16 cellular contexts compared by ENCODE assay signal in genomic region chr19:51647318-51647717, GRCh38. TPM values are rescaled to one million over a fixed set of nuclear protein-coding genes. Genes with fewer than 3 reads are reported as not detected.
DNase-seq lines count a peak whose midpoint lies in the region; ATAC-seq, FAIRE-seq and TF ChIP-seq lines count a peak whose summit lies in the region.
"Had no signal": no experiment of that assay in that cellular context is flagged by ENCODE, and none has a peak within 500 bp of the region (broad histone marks: within the 10 kb centered on the region; RNA-seq: fewer than 3 reads in every experiment).

No MANE protein-coding gene starts in this region.

- CTCF ChIA-PET in activated B cell treated with CpG ODN at 0.5 μM for 24 hours (lab: Charles Lee) = no interaction called here

- no peaks in the 10 kb centered on the region for H3K9me3 Mint-ChIP-seq in activated B cell treated with CpG ODN at 0.5 μM for 24 hours
- H3K9me3 Mint-ChIP-seq in naive B cell = peaks cover 0 to 6% (median 0%) of the 10 kb centered on the region in 7 donors

- TF ChIP-seq CTCF in activated B cell treated with CpG ODN at 0.5 μM for 24 hours (IDR thresholded peaks at IDR 0.05) = no peak

- POLR2A ChIA-PET in activated B cell treated with CpG ODN at 0.5 μM for 24 hours (lab: Charles Lee) = interaction anchor here (0.6 to 1.1 kb wide), 3 partner anchors 21 to 1681 kb away, joined by 4 to 7 read pairs (median 6); no protein-coding TSS in a partner anchor

- H3K27me3 Mint-ChIP-seq in activated B cell treated with CpG ODN at 0.5 μM for 24 hours (no peaks in the 10 kb centered on the region), naive B cell (no peaks in the 10 kb centered on the region)

- H3K4me1 Mint-ChIP-seq in activated B cell treated with CpG ODN at 0.5 μM for 24 hours = peaks cover 68% of the 10 kb centered on the region
- peaks cover 58 to 78% (median 61%) of the 10 kb centered on the region in 3 donors for H3K4me1 Mint-ChIP-seq in naive B cell
- H3K4me1 Mint-ChIP-seq: CD4-positive, CD25-positive, alpha-beta regulatory T cell had no signal

- intact Hi-C loops in activated B cell treated with CpG ODN at 0.5 μM for 24 hours (cut with micrococcal nuclease) = loop anchor here (1.0 kb wide), 1 partner anchor 19 kb away; no protein-coding TSS in a partner anchor

- H3K27ac Mint-ChIP-seq in activated B cell treated with CpG ODN at 0.5 μM for 24 hours (no peak overlapping the region), naive B cell (peak overlapping the region; percentile 36 to 98 (median 94))
- H3K27ac Mint-ChIP-seq: CD4-positive, CD25-positive, alpha-beta regulatory T cell had no signal

- no peak for TF ChIP-seq POLR2A in GM12892 (IDR thresholded peaks at IDR 0.05; ENCODE audit: low read depth, low read length)

- DNase-seq in GM12892 (ENCODE audit: insufficient read length) (no peak), activated B cell treated with CpG ODN at 0.5 μM for 24 hours (no peak), naive B cell (no peak), GM19239 (ENCODE audit: insufficient read length, low spot score) (no peak), HCEC 1CT (no peak)
- DNase-seq in activated CD4-positive, alpha-beta T cell treated with anti-CD3 and anti-CD28 coated beads, Interleukin-2, amount 50 U/mL, for 48 hours = no peak
- DNase-seq: CD4-positive, CD25-positive, alpha-beta regulatory T cell; DMS53; GF-D8; IMR-90 had no signal

- ATAC-seq in activated B cell treated with CpG ODN at 0.5 μM for 24 hours (ENCODE audit: low read depth) (no peak), naive B cell (ENCODE audit: low read depth in 2 of 2) (no peak), GM19351 (IDR thresholded peaks at IDR 0.05; ENCODE audit: unreplicated experiment) (no peak)
- ATAC-seq: A549, HCT116 had no signal

- H3K4me3 Mint-ChIP-seq in activated B cell treated with CpG ODN at 0.5 μM for 24 hours = peak overlapping the region; percentile 78
- peak overlapping the region in 7 of 8 donors; percentile 79 to 95 (median 91) for H3K4me3 Mint-ChIP-seq in naive B cell
- H3K4me3 Mint-ChIP-seq: CD4-positive, CD25-positive, alpha-beta regulatory T cell had no signal

- FAIRE-seq in GM12892 (lab: Jason Lieb, UNC) (peak; percentile 64), GM19239 (lab: Jason Lieb, UNC) (no peak)
- FAIRE-seq: A549 had no signal

- H3K36me3 Mint-ChIP-seq in activated B cell treated with CpG ODN at 0.5 μM for 24 hours (ENCODE audit: low read depth) (peaks cover 15% of the 10 kb centered on the region), naive B cell (peaks cover 13% of the 10 kb centered on the region in 2 donors)
- H3K36me3 Mint-ChIP-seq: CD4-positive, CD25-positive, alpha-beta regulatory T cell had no signal

RNA-seq across cellular contexts. Expression of gene SIGLEC14, which starts 0.7 kb away (rescaled TPM):
- 3.0 TPM for polyA plus RNA-seq in GM12892 (2012; ENCODE audit: missing spikeins)
- 10.5 and 12.8 TPM in 2 replicates for total RNA-seq in activated B cell treated with CpG ODN at 0.5 μM for 24 hours
- polyA plus RNA-seq in naive B cell (ENCODE audit: low read depth in 6 of 6) = 10 to 100 TPM; 14.3 to 27.2 (median 19.9) TPM
- total RNA-seq: CD4-positive, CD25-positive, alpha-beta regulatory T cell; H4; IMR-90 had no signal
- polyA plus RNA-seq: AG04450, BJ, IMR-90 had no signal

RNA-seq across cellular contexts. Expression of gene SIGLEC5, which starts 17.1 kb away (rescaled TPM):
- not detected for polyA plus RNA-seq in GM12892 (2012; ENCODE audit: missing spikeins)
- 0.22 TPM in 1 of 2 replicates, not detected in the other for total RNA-seq in activated B cell treated with CpG ODN at 0.5 μM for 24 hours
- 1 to 10 TPM in 1 of 6 donors, not detected in 5; 3.7 TPM for polyA plus RNA-seq in naive B cell (ENCODE audit: low read depth in 6 of 6)
- total RNA-seq: CD4-positive, CD25-positive, alpha-beta regulatory T cell; H4; IMR-90 had no signal
- polyA plus RNA-seq: A549, AG04450, BJ, IMR-90 had no signal

RNA-seq across cellular contexts. Expression of gene SPACA6, which starts 45.8 kb away (rescaled TPM):
- 1.1 TPM for polyA plus RNA-seq in GM12892 (2012; ENCODE audit: missing spikeins)
- total RNA-seq in activated B cell treated with CpG ODN at 0.5 μM for 24 hours = 3.2 and 3.3 TPM in 2 replicates
- polyA plus RNA-seq in naive B cell (ENCODE audit: low read depth in 6 of 6) = 1 to 10 TPM in 5 of 6 donors, under 1 TPM in 1; 0.85 to 6.8 (median 3.6) TPM
